34 cellular contexts compared by ENCODE assay signal in the genomic region with DNA sequence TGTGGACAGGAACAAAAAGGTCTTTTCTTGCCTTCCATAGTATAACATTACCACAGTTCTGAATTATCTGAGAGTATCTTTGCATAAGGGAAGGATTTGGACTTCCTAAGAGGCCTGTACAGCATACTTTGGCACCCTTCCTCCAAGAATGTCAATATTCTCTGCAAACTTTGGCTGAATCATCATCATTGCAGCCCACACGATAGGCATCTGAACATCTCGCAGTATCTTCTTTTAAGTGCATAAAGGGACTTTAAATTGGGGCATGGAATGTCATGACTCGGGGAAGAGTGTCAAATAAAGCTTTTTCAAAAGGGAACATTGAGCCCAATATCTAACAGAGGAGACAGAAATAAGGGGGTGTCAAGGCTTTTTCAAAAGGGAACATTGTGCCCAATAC.
"Had no signal": no experiment of that assay in that cellular context is flagged by ENCODE, and none has a peak within 500 bp of the region (broad histone marks: within the 10 kb centered on the region; RNA-seq: fewer than 3 reads in every experiment).

No MANE protein-coding gene starts in this region.

- ATAC-seq: activated CD8-positive, alpha-beta T cell treated with anti-CD3 and anti-CD28 coated beads for 36 hours; activated naive CD4-positive, alpha-beta T cell treated with anti-CD3 and anti-CD28 coated beads, Interleukin-2, amount 50 U/mL, for 72 hours; activated T-cell treated with anti-CD3 and anti-CD28 coated beads, Interleukin-2, amount 50 U/mL, for 4 hours; activated T-cell treated with anti-CD3 and anti-CD28 coated beads, Interleukin-2, amount 50 U/mL, for 72 hours; activated T-helper 17 cell treated with anti-CD3 and anti-CD28 coated beads, Interleukin-2, amount 50 U/mL, for 72 hours; body of pancreas had no signal

- H3K27me3 Mint-ChIP-seq: activated B cell treated with CpG ODN at 0.5 μM for 24 hours; activated CD4-positive, alpha-beta memory T cell treated with anti-CD3 and anti-CD28 coated beads for 36 hours; activated CD4-positive, alpha-beta T cell treated with anti-CD3 and anti-CD28 coated beads, Interleukin-2, amount 10 ng/mL, durations not matched to agents 24 days and 14 days; activated CD8-positive, alpha-beta T cell treated with anti-CD3 and anti-CD28 coated beads for 36 hours; activated naive CD8-positive, alpha-beta T cell treated with anti-CD3 and anti-CD28 coated beads for 36 hours; activated T-helper 17 cell treated with anti-CD3 and anti-CD28 coated beads, Interleukin-2, amount 50 U/mL, for 72 hours had no signal

- DNase-seq: activated B cell treated with CpG ODN at 0.5 μM for 24 hours; activated CD4-positive, alpha-beta memory T cell treated with anti-CD3 and anti-CD28 coated beads for 36 hours; activated CD4-positive, alpha-beta T cell treated with anti-CD3 and anti-CD28 coated beads for 4 hours; activated CD4-positive, alpha-beta T cell treated with anti-CD3 and anti-CD28 coated beads, Interleukin-2, amount 10 ng/mL, durations not matched to agents 24 days and 14 days; activated CD4-positive, alpha-beta T cell treated with anti-CD3 and anti-CD28 coated beads, Interleukin-2, amount 50 U/mL, for 1 hour; activated CD4-positive, alpha-beta T cell treated with anti-CD3 and anti-CD28 coated beads, Interleukin-2, amount 50 U/mL, for 4 hours; activated CD4-positive, CD25-positive, alpha-beta regulatory T cell treated with anti-CD3 and anti-CD28 coated beads, Interleukin-2, amount 50 U/mL, for 72 hours; activated CD8-positive, alpha-beta memory T cell treated with anti-CD3 and anti-CD28 coated beads, Interleukin-2, amount 50 U/mL, for 4 hours; activated CD8-positive, alpha-beta T cell treated with anti-CD3 and anti-CD28 coated beads for 36 hours; activated effector memory CD4-positive, alpha-beta T cell treated with anti-CD3 and anti-CD28 coated beads, Interleukin-2, amount 50 U/mL, for 16 hours; activated gamma-delta T cell treated with Interleukin-2 at 50 U/mL for 16 hours; activated naive CD4-positive, alpha-beta T cell; activated naive CD4-positive, alpha-beta T cell treated with anti-CD3 and anti-CD28 coated beads for 36 hours; activated naive CD4-positive, alpha-beta T cell treated with anti-CD3 and anti-CD28 coated beads, Interleukin-2, amount 50 U/mL, for 16 hours; activated naive CD8-positive, alpha-beta T cell treated with anti-CD3 and anti-CD28 coated beads for 36 hours; activated T-cell treated with anti-CD3 and anti-CD28 coated beads for 4 hours; activated T-cell treated with anti-CD3 and anti-CD28 coated beads, Interleukin-2, amount 50 U/mL, for 1 hour; activated T-cell treated with anti-CD3 and anti-CD28 coated beads, Interleukin-2, amount 50 U/mL, for 4 hours; activated T-cell treated with anti-CD3 and anti-CD28 coated beads, Interleukin-2, amount 50 U/mL, for 72 hours; adrenal gland; amniotic stem cell; aorta; body of pancreas; brain microvascular endothelial cell; central memory CD4-positive, alpha-beta T cell; T-helper 1 cell; T-helper 2 cell; T-helper 9 cell had no signal

- H3K27ac Mint-ChIP-seq: activated B cell treated with CpG ODN at 0.5 μM for 24 hours; activated CD4-positive, alpha-beta memory T cell treated with anti-CD3 and anti-CD28 coated beads for 36 hours; activated CD4-positive, alpha-beta T cell treated with anti-CD3 and anti-CD28 coated beads, Interleukin-2, amount 10 ng/mL, durations not matched to agents 24 days and 14 days; activated CD8-positive, alpha-beta T cell treated with anti-CD3 and anti-CD28 coated beads for 36 hours; activated naive CD4-positive, alpha-beta T cell treated with anti-CD3 and anti-CD28 coated beads for 36 hours; activated naive CD4-positive, alpha-beta T cell treated with anti-CD3 and anti-CD28 coated beads, Interleukin-2, amount 50 U/mL, for 72 hours; activated naive CD8-positive, alpha-beta T cell treated with anti-CD3 and anti-CD28 coated beads for 36 hours; activated T-cell treated with anti-CD3 and anti-CD28 coated beads, Interleukin-2, amount 50 U/mL, for 72 hours; activated T-helper 1 cell treated with anti-CD3 and anti-CD28 coated beads, Interleukin-12 subunit alpha, Interleukin-12 subunit beta, Interleukin-2, Interleukin-4 antibody, amounts not matched to agents 30 ng/mL and 10 ng/mL and 1 ng/mL, durations not matched to agents 14 hours and 24 hours and 36 hours; activated T-helper 17 cell treated with anti-CD3 and anti-CD28 coated beads, Interleukin-2, amount 50 U/mL, for 72 hours; T-helper 1 cell treated with Interleukin-12 subunit alpha and Interleukin-12 subunit beta and Interleukin-4 antibody, amounts not matched to agents 30 μg/mL and 1 μg/mL, for 36 hours; T-helper 2 cell treated with Interferon-gamma antibody and Interleukin-4, amounts not matched to agents 5 μg/mL and 100 μg/mL, for 36 hours had no signal

- H3K36me3 Mint-ChIP-seq: activated CD4-positive, alpha-beta memory T cell treated with anti-CD3 and anti-CD28 coated beads for 36 hours; activated naive CD4-positive, alpha-beta T cell treated with anti-CD3 and anti-CD28 coated beads, Interleukin-2, amount 50 U/mL, for 72 hours; activated naive CD8-positive, alpha-beta T cell treated with anti-CD3 and anti-CD28 coated beads for 36 hours had no signal

- H3K4me3 Mint-ChIP-seq: activated B cell treated with CpG ODN at 0.5 μM for 24 hours; activated CD4-positive, alpha-beta memory T cell treated with anti-CD3 and anti-CD28 coated beads for 36 hours; activated CD4-positive, alpha-beta T cell treated with anti-CD3 and anti-CD28 coated beads, Interleukin-2, amount 10 ng/mL, durations not matched to agents 24 days and 14 days; activated CD8-positive, alpha-beta T cell treated with anti-CD3 and anti-CD28 coated beads for 36 hours; activated naive CD4-positive, alpha-beta T cell treated with anti-CD3 and anti-CD28 coated beads for 36 hours; activated naive CD8-positive, alpha-beta T cell treated with anti-CD3 and anti-CD28 coated beads for 36 hours; activated T-cell treated with anti-CD3 and anti-CD28 coated beads, Interleukin-2, amount 50 U/mL, for 4 hours; activated T-cell treated with anti-CD3 and anti-CD28 coated beads, Interleukin-2, amount 50 U/mL, for 72 hours; activated T-helper 1 cell treated with anti-CD3 and anti-CD28 coated beads, Interleukin-12 subunit alpha, Interleukin-12 subunit beta, Interleukin-2, Interleukin-4 antibody, amounts not matched to agents 30 ng/mL and 10 ng/mL and 1 ng/mL, durations not matched to agents 14 hours and 24 hours and 36 hours; activated T-helper 17 cell treated with anti-CD3 and anti-CD28 coated beads, Interleukin-2, amount 50 U/mL, for 72 hours; T-helper 1 cell treated with Interleukin-12 subunit alpha and Interleukin-12 subunit beta and Interleukin-4 antibody, amounts not matched to agents 30 μg/mL and 1 μg/mL, for 36 hours; T-helper 2 cell treated with Interferon-gamma antibody and Interleukin-4, amounts not matched to agents 5 μg/mL and 100 μg/mL, for 36 hours had no signal

- H3K4me1 Mint-ChIP-seq: activated B cell treated with CpG ODN at 0.5 μM for 24 hours; activated CD4-positive, alpha-beta T cell treated with anti-CD3 and anti-CD28 coated beads, Interleukin-2, amount 10 ng/mL, durations not matched to agents 24 days and 14 days; activated naive CD8-positive, alpha-beta T cell treated with anti-CD3 and anti-CD28 coated beads for 36 hours; activated T-helper 17 cell treated with anti-CD3 and anti-CD28 coated beads, Interleukin-2, amount 50 U/mL, for 72 hours had no signal

- H3K4me3 ChIP-seq: adrenal gland, body of pancreas, breast epithelium had no signal

- H3K9me3 Mint-ChIP-seq: activated naive CD8-positive, alpha-beta T cell treated with anti-CD3 and anti-CD28 coated beads for 36 hours had no signal
